ENCODE assay signal across 24 cellular contexts in the genomic region with DNA sequence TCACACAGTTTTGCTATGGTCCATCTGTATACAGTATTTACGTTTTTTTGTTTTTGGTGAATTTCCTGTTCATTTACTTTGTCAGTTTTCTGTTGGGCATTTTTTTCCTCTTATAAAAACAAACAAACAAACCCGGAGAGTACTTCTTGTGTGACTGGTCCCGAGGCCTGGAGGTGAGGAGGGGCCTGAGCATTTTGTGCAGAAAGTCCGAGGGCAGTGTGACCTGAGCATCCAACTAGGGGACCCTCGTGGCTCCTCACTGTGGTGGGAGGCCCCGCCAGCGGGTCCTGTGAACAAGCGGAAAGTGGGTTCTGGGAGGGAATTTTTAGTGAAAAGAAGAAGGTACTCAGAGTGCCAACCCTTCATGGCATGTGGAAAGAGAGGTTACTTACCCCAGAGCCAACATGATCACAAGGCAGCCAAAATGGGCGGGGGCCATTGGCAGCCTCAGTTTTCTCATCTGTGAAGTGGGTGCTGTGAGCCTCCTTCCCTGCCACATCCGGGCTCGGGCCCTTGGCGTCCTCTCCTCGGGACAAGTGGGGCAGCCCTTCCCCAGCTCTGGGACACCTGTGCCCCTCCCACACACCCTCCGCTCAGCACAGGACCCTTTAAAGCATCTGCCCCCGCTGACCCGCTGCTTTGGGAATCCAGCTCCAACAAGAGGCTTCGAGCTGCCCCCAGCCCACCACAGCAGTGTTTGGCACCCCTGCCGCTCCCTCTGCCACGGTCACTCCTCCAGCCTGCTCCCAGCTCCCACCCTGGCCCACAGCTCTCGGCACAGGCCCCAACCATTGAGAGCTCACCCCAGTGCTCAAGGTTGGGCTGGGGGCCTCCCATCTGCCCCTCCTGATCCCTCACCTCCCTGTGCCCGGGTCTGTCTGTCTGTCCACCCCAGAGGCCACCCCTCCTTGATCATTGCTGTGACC. TPM values are rescaled to one million over a fixed set of nuclear protein-coding genes. Genes with fewer than 3 reads are reported as not detected.
A peak's percentile ranks its signal among the peaks of the same experiment; 100 is the strongest.
DNase-seq lines count a peak whose midpoint lies in the region; ATAC-seq, FAIRE-seq and TF ChIP-seq lines count a peak whose summit lies in the region.
"Had no signal": no experiment of that assay in that cellular context is flagged by ENCODE, and none has a peak within 500 bp of the region (broad histone marks: within the 10 kb centered on the region; RNA-seq: fewer than 3 reads in every experiment).

No MANE protein-coding gene starts in this region.

- no peak overlapping the region for H3K4me3 ChIP-seq in PC-3 (ENCODE audit: low read length)
- no peak overlapping the region for H3K4me3 ChIP-seq in kidney (ENCODE audit: low read length in 2 of 2)
- no peak overlapping the region for H3K4me3 ChIP-seq in trophoblast cell (ENCODE audit: low read depth, low read length)
- no peak overlapping the region for H3K4me3 ChIP-seq in GM23248
- H3K4me3 ChIP-seq: MG63, SJCRH30 had no signal

- no peak for TF ChIP-seq CTCF in PC-3 (conservative IDR thresholded peaks at IDR 0.05; ENCODE audit: low read depth, low read length)
- no peak for TF ChIP-seq CTCF in kidney (IDR thresholded peaks at IDR 0.05; ENCODE audit: borderline replicate concordance, extremely low read depth, insufficient read depth)

- no peaks in the 10 kb centered on the region for H3K9me3 ChIP-seq in PC-3 (ENCODE audit: low read length)
- no peaks in the 10 kb centered on the region for H3K9me3 ChIP-seq in kidney (ENCODE audit: control insufficient read depth in 1 of 2, low read length in 2 of 2)
- H3K9me3 ChIP-seq in trophoblast cell (ENCODE audit: insufficient read depth, low read depth, low read length), result no peaks in the 10 kb centered on the region
- no peaks in the 10 kb centered on the region for H3K9me3 ChIP-seq in GM23248 (ENCODE audit: low read depth)
- H3K9me3 ChIP-seq: MG63, SJCRH30 had no signal

- peak overlapping the region; percentile 71 for H2BK12ac ChIP-seq in trophoblast cell (ENCODE audit: low read length)

- H2AK5ac ChIP-seq in trophoblast cell (ENCODE audit: low read length), result peak overlapping the region; percentile 92

- intact Hi-C loops in PC-3 (cut with micrococcal nuclease) (no loop called here), kidney (cut with DNase I) (no loop called here)

- no peak for ATAC-seq in PC-3

- in situ Hi-C loops in GM23248 (cut with MboI), result no loop called here

- no peaks in the 10 kb centered on the region for H3K27me3 ChIP-seq in PC-3 (ENCODE audit: low read length)
- H3K27me3 ChIP-seq in trophoblast cell (ENCODE audit: insufficient read depth, low read length), result no peaks in the 10 kb centered on the region
- H3K27me3 ChIP-seq in GM23248 (replicated peaks; ENCODE audit: insufficient read depth), result no peaks in the 10 kb centered on the region
- H3K27me3 ChIP-seq: MG63, SJCRH30 had no signal

- BruUV-seq in PC-3 (replicated peaks; lab: Mats Ljungman, UMichigan), result no TSS peak

- no peaks in the 10 kb centered on the region for H3F3A ChIP-seq in PC-3 (ENCODE audit: low read length, unreplicated experiment)
- no peaks in the 10 kb centered on the region for H3F3A ChIP-seq in GM23248 (ENCODE audit: insufficient read depth)

- no peak for FAIRE-seq in kidney (lab: Jason Lieb, UNC)
- FAIRE-seq: D721Med had no signal

- CTCF ChIA-PET in PC-3 (lab: Charles Lee), result no interaction called here

- H3K4me2 ChIP-seq in PC-3 (ENCODE audit: low read length) (peak overlapping the region; percentile 67; the same call in 1 of the 2 replicates), trophoblast cell (ENCODE audit: low read length) (no peak overlapping the region), GM23248 (ENCODE audit: unreplicated experiment) (no peak overlapping the region)

- no CpG with 5 or more reads among the region's 21 CpGs for WGBS in trophoblast cell (ENCODE audit: extremely low coverage, insufficient coverage, insufficient read length)
- 92 to 97% methylated on average over 19 to 21 of the region's 21 CpGs for WGBS in GM23248 (ENCODE audit: low coverage in 1 of 2, low lambda C conversion rate in 2 of 2, missing lambda C conversion rate in 2 of 2), 2 experiments

- H4K8ac ChIP-seq in trophoblast cell (ENCODE audit: low read depth, low read length), result peak overlapping the region; percentile 50

- H2BK5ac ChIP-seq in trophoblast cell (ENCODE audit: low read depth, low read length, poor library complexity), result peak overlapping the region; percentile 76

- no peaks in the 10 kb centered on the region for H3K9me2 ChIP-seq in PC-3 (replicated peaks; ENCODE audit: low read length)
- H3K9me2 ChIP-seq in GM23248 (ENCODE audit: insufficient read depth), result no peaks in the 10 kb centered on the region

- H3K23ac ChIP-seq in trophoblast cell (ENCODE audit: low read length), result no peak overlapping the region

- H4K12ac ChIP-seq in trophoblast cell (ENCODE audit: low read depth, low read length), result peak overlapping the region; percentile 39

- peaks cover 57% of the 10 kb centered on the region for H3K79me1 ChIP-seq in trophoblast cell (ENCODE audit: low read length)

- POLR2A ChIA-PET in PC-3 (lab: Charles Lee; ENCODE audit: unreplicated experiment), result no interaction called here

- H3K36me3 ChIP-seq in PC-3 (ENCODE audit: low read depth, low read length), result no peaks in the 10 kb centered on the region
- no peaks in the 10 kb centered on the region for H3K36me3 ChIP-seq in kidney (ENCODE audit: control insufficient read depth in 1 of 2, insufficient read depth in 2 of 2, low read length in 2 of 2)
- H3K36me3 ChIP-seq in trophoblast cell (ENCODE audit: control insufficient read depth in 1 of 2, insufficient read depth in 2 of 2, low read length in 2 of 2), result no peaks in the 10 kb centered on the region
- no peaks in the 10 kb centered on the region for H3K36me3 ChIP-seq in GM23248 (ENCODE audit: low read depth)
- H3K36me3 ChIP-seq: MG63, SJCRH30 had no signal

- H3K4ac ChIP-seq in trophoblast cell (ENCODE audit: low read depth, low read length), result peak overlapping the region; percentile 82

- H3K79me2 ChIP-seq in PC-3 (ENCODE audit: low read length) (no peaks in the 10 kb centered on the region), trophoblast cell (ENCODE audit: control insufficient read depth, insufficient read depth, low read length, poor library complexity) (peaks cover 5% of the 10 kb centered on the region), GM23248 (ENCODE audit: insufficient read depth) (no peaks in the 10 kb centered on the region)

- H3K27ac ChIP-seq in PC-3 (ENCODE audit: low read length) (peak overlapping the region; percentile 92; the same call in 1 of the 2 replicates), kidney (ENCODE audit: low read depth in 2 of 2, low read length in 2 of 2) (no peak overlapping the region), trophoblast cell (ENCODE audit: low read depth, low read length) (peak overlapping the region; percentile 51), GM23248 (no peak overlapping the region)
- H3K27ac ChIP-seq: HL-60, SJCRH30 had no signal

- H2AFZ ChIP-seq in PC-3 (ENCODE audit: low read length), result no peak overlapping the region
- H2AFZ ChIP-seq in trophoblast cell (ENCODE audit: insufficient read depth, low read length, poor library complexity), result no peak overlapping the region
- no peak overlapping the region for H2AFZ ChIP-seq in GM23248

- peaks cover 59% of the 10 kb centered on the region for H3K4me1 ChIP-seq in PC-3 (ENCODE audit: insufficient read depth, low read length)
- no peaks in the 10 kb centered on the region for H3K4me1 ChIP-seq in kidney (ENCODE audit: control insufficient read depth in 1 of 2, insufficient read depth in 1 of 2, low read depth in 1 of 2, low read length in 2 of 2)
- peaks cover 44 to 46% of the 10 kb centered on the region in 2 experiments for H3K4me1 ChIP-seq in trophoblast cell (ENCODE audit: control insufficient read depth in 1 of 2, insufficient read depth in 2 of 2, low read length in 2 of 2)
- H3K4me1 ChIP-seq in GM23248 (ENCODE audit: insufficient read depth), result peaks cover 22% of the 10 kb centered on the region

- peak overlapping the region; percentile 94 for H2BK120ac ChIP-seq in trophoblast cell (ENCODE audit: insufficient read depth, low read length, poor library complexity)

- H4K20me1 ChIP-seq in PC-3 (ENCODE audit: low read length) (no peaks in the 10 kb centered on the region), GM23248 (ENCODE audit: insufficient read depth) (no peaks in the 10 kb centered on the region)

- peak overlapping the region; percentile 93 for H4K91ac ChIP-seq in trophoblast cell (ENCODE audit: low read depth, low read length)

- peak overlapping the region; percentile 76 for H3K14ac ChIP-seq in trophoblast cell (ENCODE audit: low read length)

- peak; percentile 16 for DNase-seq in EH (ENCODE audit: low read depth)
- no peak for DNase-seq in PC-3
- peak; percentile 58 for DNase-seq in kidney
- peak in 1 of 2 donors; percentile 83 for DNase-seq in trophoblast cell
- no peak for DNase-seq in GM23248
- no peak for DNase-seq in NCI-H1417 treated with DMSO at 0.1 percent for 48 hours (lab: John Stamatoyannopoulos, UW)
- no peak for DNase-seq in amygdala (lab: John Stamatoyannopoulos, UW)
- no peak for DNase-seq in stimulated activated CD4-positive, alpha-beta T cell treated with anti-CD3 and anti-CD28 coated beads, Interleukin-4, amount 100 ng/mL, for 24 hours
- DNase-seq: C1 segment of cervical spinal cord, H9, Kasumi-1, NCI-H1048, NCI-H1436 treated with DMSO at 0.1 percent for 48 hours, NCI-H2029, NCI-H446, NCI-H748 treated with DMSO at 0.1 percent for 48 hours, SJCRH30 had no signal

- peak overlapping the region; percentile 51 for H3K18ac ChIP-seq in trophoblast cell (ENCODE audit: low read length)

- H3K9ac ChIP-seq in PC-3 (ENCODE audit: low read length), result peak overlapping the region; percentile 43
- no peak overlapping the region for H3K9ac ChIP-seq in kidney (ENCODE audit: low read length in 2 of 2)
- no peak overlapping the region for H3K9ac ChIP-seq in trophoblast cell (ENCODE audit: low read length)
- H3K9ac ChIP-seq in GM23248, result no peak overlapping the region

RNA-seq across cellular contexts. Expression of gene GPR78, which starts 22.8 kb away (rescaled TPM):
- 2.0 and 2.4 TPM in 2 replicates for total RNA-seq in PC-3 (2014; rRNA removed)
- total RNA-seq in kidney, result not detected
- polyA plus RNA-seq in kidney (ENCODE audit: insufficient read depth, low read depth, low replicate concordance), result not detected
- 13.9 and 15.5 TPM in 2 replicates for polyA plus RNA-seq in trophoblast cell (2013)
- total RNA-seq in GM23248 (2014; rRNA removed; shearing (Covaris generic)), result not detected in 2 replicates
- 0.05 TPM in 2 replicates for polyA plus RNA-seq in GM23248 (2016; fragmentation: Nextera tagmentation; extraction: Ambion mirVana)
- total RNA-seq: A673; CD8-positive, alpha-beta memory T cell; HT1080 had no signal
- polyA plus RNA-seq: CD8-positive, alpha-beta memory T cell; IgD-negative memory B cell had no signal

RNA-seq across cellular contexts. Expression of gene CPZ, which starts 35.2 kb away (rescaled TPM):
- 21.7 and 27.9 TPM in 2 replicates for total RNA-seq in PC-3 (2014; rRNA removed)
- 2.6 TPM for total RNA-seq in kidney
- polyA plus RNA-seq in kidney (ENCODE audit: insufficient read depth, low read depth, low replicate concordance), result 1.2 TPM
- 41.6 and 41.8 TPM in 2 replicates for polyA plus RNA-seq in trophoblast cell (2013)
- 13.4 and 14.0 TPM in 2 replicates for total RNA-seq in GM23248 (2014; rRNA removed; shearing (Covaris generic))
- 19.0 and 19.3 TPM in 2 replicates for polyA plus RNA-seq in GM23248 (2016; fragmentation: Nextera tagmentation; extraction: Ambion mirVana)
- total RNA-seq: CD8-positive, alpha-beta memory T cell; HT1080 had no signal
- polyA plus RNA-seq: CD8-positive, alpha-beta memory T cell; IgD-negative memory B cell had no signal

Comparison
In these comparisons a context has a peak if more than half of its experiments do, and no peak if none do; other contexts are left out.
1. DNase-seq: peak in EH (single experiment) and kidney (single experiment); none in PC-3 (single experiment), GM23248 (single experiment), NCI-H1417 treated with DMSO at 0.1 percent for 48 hours (single experiment), amygdala (0 of 56) and stimulated activated CD4-positive, alpha-beta T cell treated with anti-CD3 and anti-CD28 coated beads, Interleukin-4, amount 100 ng/mL, for 24 hours (single experiment).
2. H3K27ac ChIP-seq: peak in PC-3 (single experiment) and trophoblast cell (single experiment); none in kidney (0 of 2) and GM23248 (single experiment).